ENCODE assay signal across 8 cellular contexts in genomic region chr4:74133786-74134499, GRCh38. TPM values are rescaled to one million over a fixed set of nuclear protein-coding genes. Genes with fewer than 3 reads are reported as not detected.
DNase-seq lines count a peak whose midpoint lies in the region; ATAC-seq and TF ChIP-seq lines count a peak whose summit lies in the region.

No MANE protein-coding gene starts in this region.

- in situ Hi-C loops in G401 (cut with HindIII; ENCODE audit: low sequenced_read_pairs), result no loop called here

- peak overlapping the region in 2 of 5 experiments; percentile 34 to 82 for H3K27ac Mint-ChIP-seq in brain
- H3K27ac Mint-ChIP-seq in immature natural killer cell, result no peak overlapping the region

- peak; percentile 36 for DNase-seq in G401 (ENCODE audit: low spot score)
- DNase-seq in NAMALWA (ENCODE audit: low spot score), result peak; percentile 81
- peak; percentile 60 for DNase-seq in SKM-1 (lab: John Stamatoyannopoulos, UW; ENCODE audit: unreplicated experiment)
- DNase-seq in immature natural killer cell, result peak in 2 of 3 donors; percentile 11 to 31
- peak; percentile 75 for DNase-seq in smooth muscle cell of the brain vasculature (ENCODE audit: low read depth, low spot score)

- H3K4me1 Mint-ChIP-seq in brain, result peaks cover 4% of the 10 kb centered on the region
- H3K4me1 Mint-ChIP-seq in immature natural killer cell, result no peaks in the 10 kb centered on the region

- H3K9me3 Mint-ChIP-seq in brain (peaks cover 11 to 29% (median 18%) of the 10 kb centered on the region in 5 experiments), immature natural killer cell (peaks cover 0 to 2% (median 0%) of the 10 kb centered on the region in 6 donors)

- peak; percentile 89 to 92 for TF ChIP-seq CTCF in brain (conservative IDR thresholded peaks at IDR 0.05)

- no peak overlapping the region for H3K4me3 Mint-ChIP-seq in brain
- no peak overlapping the region for H3K4me3 Mint-ChIP-seq in immature natural killer cell

- ATAC-seq in GM21825 (IDR thresholded peaks at IDR 0.05; ENCODE audit: unreplicated experiment), result peak; percentile 81
- no peak for ATAC-seq in GM18907 (IDR thresholded peaks at IDR 0.05; ENCODE audit: unreplicated experiment)

- H3K27me3 Mint-ChIP-seq in brain (peaks cover 23% of the 10 kb centered on the region), immature natural killer cell (ENCODE audit: low read depth in 3 of 3) (peaks cover 9 to 13% (median 11%) of the 10 kb centered on the region in 3 donors)

- H3K36me3 Mint-ChIP-seq in brain (no peaks in the 10 kb centered on the region), immature natural killer cell (no peaks in the 10 kb centered on the region)

RNA-seq across cellular contexts. Expression of gene MTHFD2L, which starts 24.0 kb away (rescaled TPM):
- 9.3 and 19.4 TPM in 2 replicates for total RNA-seq in G401 (2014; rRNA removed; shearing (Covaris generic))
- polyA plus RNA-seq in brain (ENCODE audit: insufficient read depth, low read depth, low replicate concordance), result 5.4 TPM
- 1 to 10 TPM; 4.5 to 5.7 (median 4.6) TPM for polyA plus RNA-seq in immature natural killer cell

RNA-seq across cellular contexts. Expression of gene CXCL2, which starts 34.9 kb away (rescaled TPM):
- total RNA-seq in G401 (2014; rRNA removed; shearing (Covaris generic)), result not detected in 2 replicates
- polyA plus RNA-seq in brain (ENCODE audit: insufficient read depth, low read depth, low replicate concordance) (not detected), immature natural killer cell (1 to 10 TPM in 1 of 3 donors, not detected in 2; 1.3 TPM)

Comparison
In these comparisons a context has a peak if more than half of its experiments do, and no peak if none do; other contexts are left out.
1. DNase-seq: peak in every context shown above with its lines; median percentile 81 in NAMALWA; 75 in smooth muscle cell of the brain vasculature; 60 in SKM-1; 36 in G401; 21 in immature natural killer cell.